Comparison of ENCODE assay signal across 18 cellular contexts in the genomic region with DNA sequence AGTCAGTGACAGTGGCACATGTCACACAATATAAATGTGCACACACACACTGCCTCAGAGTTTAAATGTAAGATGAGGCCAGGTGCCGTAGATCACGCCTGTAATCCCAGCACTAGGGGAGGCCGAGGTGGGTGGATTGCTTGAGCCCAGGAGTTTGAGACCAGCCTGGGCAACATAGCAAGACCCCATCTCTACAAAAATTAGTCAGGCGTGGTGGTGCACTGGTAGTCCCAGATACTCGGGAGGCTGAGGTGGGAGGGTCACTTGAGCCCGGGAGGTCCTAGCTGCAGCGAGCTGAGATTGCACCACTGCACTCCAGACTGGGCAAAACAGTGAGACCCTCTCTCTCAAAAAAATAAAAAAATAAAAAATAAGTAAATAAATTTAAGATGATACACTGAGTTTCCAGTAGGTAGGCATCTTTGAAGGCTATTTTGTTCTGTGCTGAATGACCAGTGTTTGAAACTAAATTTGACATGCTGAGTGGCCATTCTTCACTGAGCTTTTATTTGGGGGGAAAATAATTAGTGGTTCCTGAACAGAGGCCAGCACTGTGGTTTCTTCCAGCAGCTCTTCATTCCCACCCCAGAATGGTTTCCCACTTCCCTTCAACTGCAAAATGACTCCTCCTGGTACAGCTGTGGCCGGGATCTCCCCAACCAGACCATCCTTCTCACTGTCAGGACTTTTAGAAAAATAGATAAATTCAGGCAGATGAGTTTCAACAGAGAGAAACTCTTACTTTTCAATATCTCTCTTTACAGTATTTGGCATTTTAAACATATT.
"Had no signal": no experiment of that assay in that cellular context is flagged by ENCODE, and none has a peak within 500 bp of the region (broad histone marks: within the 10 kb centered on the region; RNA-seq: fewer than 3 reads in every experiment).

No MANE protein-coding gene starts in this region.

- H3K4me1 ChIP-seq: psoas muscle, sigmoid colon had no signal

- ATAC-seq: activated CD8-positive, alpha-beta T cell treated with anti-CD3 and anti-CD28 coated beads for 36 hours; activated T-cell treated with anti-CD3 and anti-CD28 coated beads, Interleukin-2, amount 50 U/mL, for 4 hours; effector memory CD8-positive, alpha-beta T cell; psoas muscle had no signal

- H3K4me3 ChIP-seq: psoas muscle, sigmoid colon had no signal

- H3K9me3 ChIP-seq: psoas muscle, sigmoid colon had no signal

- H3K27me3 ChIP-seq: sigmoid colon had no signal

- DNase-seq: activated B cell treated with CpG ODN at 0.5 μM for 24 hours; activated CD4-positive, alpha-beta T cell treated with anti-CD3 and anti-CD28 coated beads for 48 hours; activated CD8-positive, alpha-beta T cell treated with anti-CD3 and anti-CD28 coated beads for 36 hours; activated effector memory CD4-positive, alpha-beta T cell treated with anti-CD3 and anti-CD28 coated beads, Interleukin-2, amount 50 U/mL, for 16 hours; activated T-cell treated with anti-CD3 and anti-CD28 coated beads, Interleukin-2, amount 50 U/mL, for 4 hours; amygdala; dermis blood vessel endothelial cell; effector memory CD8-positive, alpha-beta T cell; foreskin melanocyte; kidney glomerular epithelial cell; mesendoderm; psoas muscle; sigmoid colon; stimulated activated CD4-positive, alpha-beta T cell treated with anti-CD3 and anti-CD28 coated beads, Interleukin-12 subunit alpha, Interleukin-12 subunit beta, amount 100 ng/mL, for 4 hours; stimulated activated CD4-positive, alpha-beta T cell treated with anti-CD3 and anti-CD28 coated beads, Interleukin-2, amount 100 ng/mL, for 24 hours; T-helper 2 cell had no signal

- H3K36me3 ChIP-seq: sigmoid colon had no signal

- H3K27ac ChIP-seq: psoas muscle, sigmoid colon had no signal

- FAIRE-seq: bronchial epithelial cell, TTC549 had no signal
